18 cellular contexts compared by ENCODE assay signal in the genomic region with DNA sequence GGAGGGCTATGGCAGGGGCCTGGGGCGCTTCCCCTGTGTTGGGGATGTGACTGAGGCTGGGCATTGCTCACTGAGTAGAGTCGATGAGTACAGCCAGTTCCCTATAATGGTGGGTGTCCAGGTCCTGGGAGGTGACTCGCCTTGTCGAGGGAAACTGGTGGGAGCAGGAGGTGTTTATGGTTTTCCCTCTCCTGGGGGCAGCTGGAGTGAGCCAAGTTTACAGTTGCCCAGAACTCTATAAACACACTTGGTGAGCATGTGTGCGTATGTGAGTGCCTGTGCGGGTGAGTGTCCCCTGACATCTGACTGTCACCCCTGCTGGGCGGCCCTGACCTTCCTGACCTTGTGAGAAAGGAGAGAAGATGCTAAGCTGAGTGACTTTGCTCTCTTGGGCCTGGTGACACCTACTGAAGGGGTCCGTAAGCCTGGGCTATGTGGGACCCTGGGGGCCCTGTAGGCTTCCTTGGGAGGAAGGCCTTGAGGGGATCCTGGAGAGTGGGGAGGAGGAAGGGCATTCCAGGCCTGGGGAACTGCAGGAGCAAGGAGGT.
DNase-seq lines count a peak whose midpoint lies in the region; ATAC-seq, FAIRE-seq and TF ChIP-seq lines count a peak whose summit lies in the region.
"Had no signal": no experiment of that assay in that cellular context is flagged by ENCODE, and none has a peak within 500 bp of the region (broad histone marks: within the 10 kb centered on the region; RNA-seq: fewer than 3 reads in every experiment).

No MANE protein-coding gene starts in this region.

- H3K27me3 ChIP-seq in small intestine (ENCODE audit: control insufficient read depth in 2 of 2, insufficient read depth in 2 of 2, low read length in 2 of 2) (no peaks in the 10 kb centered on the region), body of pancreas (no peaks in the 10 kb centered on the region)
- H3K27me3 ChIP-seq: Peyer's patch had no signal

- H3K36me3 ChIP-seq in kidney (ENCODE audit: control insufficient read depth in 1 of 2, insufficient read depth in 2 of 2, low read length in 2 of 2) (no peaks in the 10 kb centered on the region), small intestine (ENCODE audit: control insufficient read depth in 2 of 2, insufficient read depth in 2 of 2, low read length in 2 of 2) (no peaks in the 10 kb centered on the region), body of pancreas (replicated peaks in 1 of 2; ENCODE audit: insufficient read depth in 1 of 2, low read depth in 2 of 2) (no peaks in the 10 kb centered on the region)
- H3K36me3 ChIP-seq: Peyer's patch had no signal

- H3K9ac ChIP-seq in kidney (ENCODE audit: low read length in 2 of 2): no peak overlapping the region

- no peak for TF ChIP-seq POLR2A in body of pancreas (IDR thresholded peaks at IDR 0.05)

- intact Hi-C loops in kidney (cut with DNase I): no loop called here
- intact Hi-C loops in body of pancreas (cut with DNase I): no loop called here

- WGBS in small intestine, 3 donors: 69 to 84% (median 81%) methylated on average over 8 of the region's 8 CpGs
- WGBS in body of pancreas, 2 donors: 76 to 82% methylated on average over 7 to 8 of the region's 8 CpGs

- H3K4me3 Mint-ChIP-seq in activated naive CD4-positive, alpha-beta T cell treated with anti-CD3 and anti-CD28 coated beads, Interleukin-2, amount 50 U/mL, for 24 hours: no peak overlapping the region
- H3K4me3 Mint-ChIP-seq: CD8-positive, alpha-beta memory T cell had no signal

- ATAC-seq in body of pancreas (no peak), GM21786 (IDR thresholded peaks at IDR 0.05; ENCODE audit: unreplicated experiment) (no peak)
- ATAC-seq: SK-N-SH treated with all-trans-retinoic acid at 6 μM for 48 hours had no signal

- peak overlapping the region; percentile 30 for H3K27ac Mint-ChIP-seq in activated naive CD4-positive, alpha-beta T cell treated with anti-CD3 and anti-CD28 coated beads, Interleukin-2, amount 50 U/mL, for 24 hours

- no peak for DNase-seq in activated naive CD4-positive, alpha-beta T cell (lab: John Stamatoyannopoulos, UW)
- DNase-seq in M059J (ENCODE audit: low read depth) (peak; percentile 66), kidney (peak; percentile 38), small intestine (no peak), body of pancreas (no peak), HuH-7.5 (ENCODE audit: low spot score) (no peak)
- DNase-seq: KG1, NCI-H187 treated with DMSO at 0.1 percent for 48 hours, NCI-H82, Right ventricle myocardium superior had no signal

- H3K27me3 Mint-ChIP-seq in activated naive CD4-positive, alpha-beta T cell treated with anti-CD3 and anti-CD28 coated beads, Interleukin-2, amount 50 U/mL, for 24 hours: no peaks in the 10 kb centered on the region

- H3K9me3 Mint-ChIP-seq in activated naive CD4-positive, alpha-beta T cell treated with anti-CD3 and anti-CD28 coated beads, Interleukin-2, amount 50 U/mL, for 24 hours: no peaks in the 10 kb centered on the region
- H3K9me3 Mint-ChIP-seq: CD8-positive, alpha-beta memory T cell had no signal

- no peak for FAIRE-seq in kidney (lab: Jason Lieb, UNC)
- no peak for FAIRE-seq in small intestine (lab: Jason Lieb, UNC)
- FAIRE-seq: GM18507, HTR-8/SVneo had no signal

- peaks cover 26 to 30% of the 10 kb centered on the region in 2 donors for H3K4me1 ChIP-seq in kidney (ENCODE audit: control insufficient read depth in 1 of 2, insufficient read depth in 1 of 2, low read depth in 1 of 2, low read length in 2 of 2)
- peaks cover 6 to 13% of the 10 kb centered on the region in 2 donors for H3K4me1 ChIP-seq in small intestine (ENCODE audit: control insufficient read depth in 2 of 2, insufficient read depth in 1 of 2, low read depth in 1 of 2, low read length in 1 of 2)
- H3K4me1 ChIP-seq in body of pancreas: peaks cover 76% of the 10 kb centered on the region

- H3K27ac ChIP-seq in kidney (ENCODE audit: low read depth in 2 of 2, low read length in 2 of 2) (peak overlapping the region; percentile 20 to 35), small intestine (ENCODE audit: low read depth in 1 of 2, low read length in 1 of 2) (peak overlapping the region; percentile 2 to 39), body of pancreas (peak overlapping the region in 2 of 4 donors; percentile 0 to 31)
- H3K27ac ChIP-seq: 22Rv1, Peyer's patch had no signal

- no peaks in the 10 kb centered on the region for H3K36me3 Mint-ChIP-seq in activated naive CD4-positive, alpha-beta T cell treated with anti-CD3 and anti-CD28 coated beads, Interleukin-2, amount 50 U/mL, for 24 hours
- H3K36me3 Mint-ChIP-seq: CD8-positive, alpha-beta memory T cell had no signal

- TF ChIP-seq CTCF in kidney (IDR thresholded peaks at IDR 0.05; ENCODE audit: borderline replicate concordance, extremely low read depth, insufficient read depth) (no peak), body of pancreas (IDR thresholded peaks at IDR 0.05) (no peak)

- H3K9me3 ChIP-seq in kidney (ENCODE audit: control insufficient read depth in 1 of 2, low read length in 2 of 2) (no peaks in the 10 kb centered on the region), small intestine (ENCODE audit: control insufficient read depth, low read depth) (no peaks in the 10 kb centered on the region), body of pancreas (no peaks in the 10 kb centered on the region)
- H3K9me3 ChIP-seq: Peyer's patch had no signal

- no peak overlapping the region for H3K4me3 ChIP-seq in kidney (ENCODE audit: low read length in 2 of 2)
- no peak overlapping the region for H3K4me3 ChIP-seq in small intestine (ENCODE audit: low read depth in 1 of 2, low read length in 2 of 2)
- H3K4me3 ChIP-seq in body of pancreas: no peak overlapping the region
- H3K4me3 ChIP-seq: Peyer's patch had no signal

- H3K4me1 Mint-ChIP-seq in activated naive CD4-positive, alpha-beta T cell treated with anti-CD3 and anti-CD28 coated beads, Interleukin-2, amount 50 U/mL, for 24 hours: no peaks in the 10 kb centered on the region
- H3K4me1 Mint-ChIP-seq: CD8-positive, alpha-beta memory T cell had no signal

Comparison
In these comparisons a context has a peak if more than half of its experiments do, and no peak if none do; other contexts are left out.
1. DNase-seq: peak in M059J (single experiment) and kidney (single experiment); none in activated naive CD4-positive, alpha-beta T cell (0 of 4), small intestine (single experiment), body of pancreas (0 of 4) and HuH-7.5 (single experiment).